ENCODE assay signal across 34 cellular contexts in the genomic region with DNA sequence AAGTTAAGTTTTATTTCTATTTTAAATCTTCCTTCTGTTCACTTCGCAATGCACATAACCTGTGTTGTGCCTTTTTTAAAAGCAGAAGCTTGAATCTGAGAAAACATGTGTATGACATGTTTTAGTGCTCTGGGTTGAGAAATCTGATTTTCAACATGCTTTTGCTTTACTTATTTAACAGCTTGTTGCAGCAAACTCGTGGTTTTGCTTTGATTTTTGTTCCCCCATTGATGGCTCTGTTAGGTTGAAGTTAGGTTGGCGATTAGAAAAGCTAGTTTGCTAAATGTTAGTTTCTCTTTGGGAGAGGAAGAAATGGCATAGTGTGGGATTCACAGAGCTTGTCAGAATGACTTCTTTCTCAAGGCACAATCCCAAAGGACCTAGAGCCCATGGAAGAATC.
DNase-seq lines count a peak whose midpoint lies in the region; ATAC-seq, FAIRE-seq and TF ChIP-seq lines count a peak whose summit lies in the region.
"Had no signal": no experiment of that assay in that cellular context is flagged by ENCODE, and none has a peak within 500 bp of the region (broad histone marks: within the 10 kb centered on the region; RNA-seq: fewer than 3 reads in every experiment).

No MANE protein-coding gene starts in this region.

- CTCF ChIA-PET in WTC11 (lab: Charles Lee) (interaction anchor here (0.5 to 1.3 kb wide), 2 partner anchors 11 to 994 kb away, joined by 3 read pairs; no protein-coding TSS in a partner anchor), HepG2 (lab: Yijun Ruan, JAX; ENCODE audit: low intra/inter-chr PET ratio, low total read pairs) (no interaction called here)
- CTCF ChIA-PET in CD8-positive, alpha-beta memory T cell (lab: Charles Lee) = interaction anchor here (1.6 kb wide), 1 partner anchor 83 kb away, joined by 3 read pairs; no protein-coding TSS in a partner anchor

- no peak overlapping the region for H2AFZ ChIP-seq in HepG2 (ENCODE audit: low read length)
- H2AFZ ChIP-seq: neural progenitor cell, parathyroid adenoma had no signal

- H4K20me1 ChIP-seq in HepG2 (ENCODE audit: insufficient read depth, low read length) = no peaks in the 10 kb centered on the region

- H3K4me1 Mint-ChIP-seq in activated naive CD8-positive, alpha-beta T cell (ENCODE audit: low read depth) = peaks cover 14% of the 10 kb centered on the region
- peaks cover 3% of the 10 kb centered on the region for H3K4me1 Mint-ChIP-seq in activated naive CD8-positive, alpha-beta T cell treated with anti-CD3 and anti-CD28 coated beads for 36 hours
- H3K4me1 Mint-ChIP-seq in WTC11 (peaks cover 29% of the 10 kb centered on the region), immature natural killer cell (peaks cover 13 to 29% of the 10 kb centered on the region in 2 donors)
- H3K4me1 Mint-ChIP-seq in CD8-positive, alpha-beta memory T cell = peaks cover 14 to 24% (median 15%) of the 10 kb centered on the region in 3 donors

- TF ChIP-seq POLR2A in spleen (IDR thresholded peaks at IDR 0.05) (no peak), HepG2 (IDR thresholded peaks at IDR 0.05; ENCODE audit: insufficient read depth in 1 of 2, low read depth in 2 of 2, low read length in 2 of 2) (no peak)

- POLR2A ChIA-PET in WTC11 (lab: Charles Lee) = no interaction called here
- POLR2A ChIA-PET in CD8-positive, alpha-beta memory T cell (lab: Charles Lee) = no interaction called here
- POLR2A ChIA-PET in HepG2 (lab: Yijun Ruan, JAX) = no interaction called here

- no peak for TF ChIP-seq RAD21 in HepG2 (CRISPR knock-in tag; IDR thresholded peaks at IDR 0.05)

- peak overlapping the region; percentile 54 for H3K27ac Mint-ChIP-seq in activated naive CD8-positive, alpha-beta T cell
- no peak overlapping the region for H3K27ac Mint-ChIP-seq in activated naive CD8-positive, alpha-beta T cell treated with anti-CD3 and anti-CD28 coated beads for 36 hours
- peak overlapping the region; percentile 29; the same call in 1 of the 2 replicates for H3K27ac Mint-ChIP-seq in WTC11
- H3K27ac Mint-ChIP-seq in immature natural killer cell = peak overlapping the region in 5 of 6 donors; percentile 5 to 79 (median 71)
- H3K27ac Mint-ChIP-seq in CD8-positive, alpha-beta memory T cell = peak overlapping the region in 2 of 8 donors; percentile 56 to 83
- H3K27ac Mint-ChIP-seq: activated CD8-positive, alpha-beta memory T cell treated with anti-CD3 and anti-CD28 coated beads, Interleukin-2, amount 10 ng/mL, durations not matched to agents 7 days and 5 days; neural progenitor cell; T-helper 1 cell treated with Interleukin-12 subunit alpha and Interleukin-12 subunit beta and Interleukin-4 antibody, amounts not matched to agents 30 μg/mL and 1 μg/mL, for 36 hours had no signal

- H3K27ac ChIP-seq in spleen (no peak overlapping the region), HepG2 (ENCODE audit: extremely low read length, insufficient read depth, low read length) (no peak overlapping the region)
- H3K27ac ChIP-seq in CD8-positive, alpha-beta memory T cell (ENCODE audit: low read depth, low read length) = no peak overlapping the region
- H3K27ac ChIP-seq: neural progenitor cell, parathyroid adenoma, stomach, thyroid gland had no signal

- H3K9ac ChIP-seq in HepG2 (ENCODE audit: insufficient read depth, low read depth, low read length) = no peak overlapping the region
- H3K9ac ChIP-seq: neural progenitor cell, parathyroid adenoma had no signal

- peaks cover 10% of the 10 kb centered on the region for H3K36me3 Mint-ChIP-seq in activated naive CD8-positive, alpha-beta T cell
- peaks cover 8% of the 10 kb centered on the region for H3K36me3 Mint-ChIP-seq in activated naive CD8-positive, alpha-beta T cell treated with anti-CD3 and anti-CD28 coated beads for 36 hours
- H3K36me3 Mint-ChIP-seq in WTC11 (peaks cover 9% of the 10 kb centered on the region), immature natural killer cell (peaks cover 18 to 53% (median 18%) of the 10 kb centered on the region in 3 donors)
- H3K36me3 Mint-ChIP-seq in CD8-positive, alpha-beta memory T cell = peaks cover 5 to 75% (median 41%) of the 10 kb centered on the region in 3 donors

- WGBS in spleen, 5 donors = 66 to 75% (median 71%) methylated on average over 3 of the region's 3 CpGs
- 91% methylated on average over 3 of the region's 3 CpGs for WGBS in HepG2 (ENCODE audit: low lambda C conversion rate)

- H3K4me1 ChIP-seq in spleen = peaks cover 0 to 13% (median 6%) of the 10 kb centered on the region in 6 donors
- no peaks in the 10 kb centered on the region for H3K4me1 ChIP-seq in CD8-positive, alpha-beta memory T cell (ENCODE audit: insufficient read depth, low read length)
- H3K4me1 ChIP-seq in HepG2 (ENCODE audit: insufficient read depth, low read length) = no peaks in the 10 kb centered on the region
- H3K4me1 ChIP-seq: neural progenitor cell had no signal

- intact Hi-C loops in spleen (cut with DNase I; ENCODE audit: low total_unique reads) (no loop called here), HepG2 (cut with micrococcal nuclease; ENCODE audit: unreplicated experiment) (no loop called here)

- H3K36me3 ChIP-seq in spleen (peaks cover 0 to 87% (median 36%) of the 10 kb centered on the region in 6 donors), HepG2 (replicated peaks in 1 of 2; ENCODE audit: control insufficient read depth in 1 of 2, insufficient read depth in 2 of 2, low read length in 2 of 2) (peaks cover 27 to 56% of the 10 kb centered on the region in 2 experiments)
- H3K36me3 ChIP-seq in CD8-positive, alpha-beta memory T cell (ENCODE audit: insufficient read depth, low read length) = peaks cover 9% of the 10 kb centered on the region
- H3K36me3 ChIP-seq: neural progenitor cell had no signal

- H3K27me3 ChIP-seq in spleen (replicated peaks in 1 of 7) = no peaks in the 10 kb centered on the region
- no peaks in the 10 kb centered on the region for H3K27me3 ChIP-seq in CD8-positive, alpha-beta memory T cell (ENCODE audit: insufficient read depth, low read length, poor library complexity, severe bottlenecking)
- no peaks in the 10 kb centered on the region for H3K27me3 ChIP-seq in HepG2 (ENCODE audit: control insufficient read depth in 1 of 2, insufficient read depth in 2 of 2, low read length in 2 of 2)
- H3K27me3 ChIP-seq: neural progenitor cell, stomach, thyroid gland had no signal

- no TSS peak for BruUV-seq in HepG2 (replicated peaks; lab: Mats Ljungman, UMichigan)

- no peaks in the 10 kb centered on the region for H3K9me3 ChIP-seq in spleen
- H3K9me3 ChIP-seq in CD8-positive, alpha-beta memory T cell (ENCODE audit: low read length) = no peaks in the 10 kb centered on the region
- no peaks in the 10 kb centered on the region for H3K9me3 ChIP-seq in HepG2 (ENCODE audit: low read length)
- H3K9me3 ChIP-seq: stomach, thyroid gland had no signal

- in situ Hi-C loops in HepG2 (cut with HindIII; ENCODE audit: extremely low pct_ligation_motif_present, low pct_unique_long_range_greater_than_20kb) = no loop called here

- TF ChIP-seq EP300 in HepG2 (IDR thresholded peaks at IDR 0.05; ENCODE audit: low read depth in 2 of 2, low read length in 2 of 2) = no peak
- no peak for TF ChIP-seq EP300 in HepG2 (CRISPR knock-in tag; IDR thresholded peaks at IDR 0.05; ENCODE audit: borderline replicate concordance)

- H3K9me3 Mint-ChIP-seq in activated naive CD8-positive, alpha-beta T cell (ENCODE audit: low read depth) = no peaks in the 10 kb centered on the region
- H3K9me3 Mint-ChIP-seq in activated naive CD8-positive, alpha-beta T cell treated with anti-CD3 and anti-CD28 coated beads for 36 hours = no peaks in the 10 kb centered on the region
- H3K9me3 Mint-ChIP-seq in WTC11 (no peaks in the 10 kb centered on the region), immature natural killer cell (peaks cover 0 to 2% (median 0%) of the 10 kb centered on the region in 6 donors)
- no peaks in the 10 kb centered on the region for H3K9me3 Mint-ChIP-seq in CD8-positive, alpha-beta memory T cell
- H3K9me3 Mint-ChIP-seq: activated T-cell treated with anti-CD3 and anti-CD28 coated beads, Interleukin-2, amount 50 U/mL, for 4 hours; T-helper 1 cell treated with Interleukin-12 subunit alpha and Interleukin-12 subunit beta and Interleukin-4 antibody, amounts not matched to agents 30 μg/mL and 1 μg/mL, for 36 hours had no signal

- no peak overlapping the region for H3K4me2 ChIP-seq in HepG2 (ENCODE audit: low read depth, low read length)
- H3K4me2 ChIP-seq: neural progenitor cell had no signal

- no peak overlapping the region for H3K4me3 Mint-ChIP-seq in activated naive CD8-positive, alpha-beta T cell
- no peak overlapping the region for H3K4me3 Mint-ChIP-seq in activated naive CD8-positive, alpha-beta T cell treated with anti-CD3 and anti-CD28 coated beads for 36 hours
- H3K4me3 Mint-ChIP-seq in WTC11 = no peak overlapping the region
- no peak overlapping the region for H3K4me3 Mint-ChIP-seq in immature natural killer cell
- no peak overlapping the region for H3K4me3 Mint-ChIP-seq in CD8-positive, alpha-beta memory T cell
- H3K4me3 Mint-ChIP-seq: activated CD8-positive, alpha-beta memory T cell treated with anti-CD3 and anti-CD28 coated beads, Interleukin-2, amount 10 ng/mL, durations not matched to agents 7 days and 5 days; activated T-cell treated with anti-CD3 and anti-CD28 coated beads, Interleukin-2, amount 50 U/mL, for 4 hours; neural progenitor cell; T-helper 1 cell treated with Interleukin-12 subunit alpha and Interleukin-12 subunit beta and Interleukin-4 antibody, amounts not matched to agents 30 μg/mL and 1 μg/mL, for 36 hours had no signal

- no peak for FAIRE-seq in HepG2 (lab: Jason Lieb, UNC)
- FAIRE-seq: bronchial epithelial cell, islet of Langerhans had no signal

- no peak for DNase-seq in activated naive CD8-positive, alpha-beta T cell treated with anti-CD3 and anti-CD28 coated beads for 36 hours
- DNase-seq in WTC11 (ENCODE audit: low spot score) (no peak), immature natural killer cell (no peak), superior temporal gyrus (ENCODE audit: extremely low spot score) (peak; percentile 39), spleen (no peak), HepG2 (ENCODE audit: low spot score) (no peak)
- no peak for DNase-seq in CD8-positive, alpha-beta memory T cell
- DNase-seq: ACHN; activated CD4-positive, alpha-beta T cell treated with anti-CD3 and anti-CD28 coated beads, Interleukin-2, amount 50 U/mL, for 1 hour; activated CD4-positive, CD25-positive, alpha-beta regulatory T cell; activated CD8-positive, alpha-beta memory T cell treated with anti-CD3 and anti-CD28 coated beads, Interleukin-2, amount 10 ng/mL, durations not matched to agents 7 days and 5 days; activated gamma-delta T cell treated with Interleukin-2 at 50 U/mL for 16 hours; activated T-cell treated with anti-CD3 and anti-CD28 coated beads, Interleukin-2, amount 50 U/mL, for 4 hours; amygdala; COR-L47; DMS79 treated with DMSO at 0.1 percent for 48 hours; GDM1; KBM-7; MM.1S; NCI-H1436 treated with DMSO at 0.1 percent for 48 hours; NCI-H2081 treated with DMSO at 0.1 percent for 48 hours; NCI-H526 treated with DMSO at 0.1 percent for 48 hours; NK-92 treated with Interleukin-12 subunit alpha and Interleukin-12 subunit beta, amount 100 ng/mL, for 24 hours; stimulated activated CD8-positive, alpha-beta memory T cell treated with anti-CD3 and anti-CD28 coated beads, Interleukin-4, amount 100 ng/mL, for 48 hours; stomach; thyroid gland had no signal

- no peaks in the 10 kb centered on the region for H3K27me3 Mint-ChIP-seq in activated naive CD8-positive, alpha-beta T cell
- H3K27me3 Mint-ChIP-seq in activated naive CD8-positive, alpha-beta T cell treated with anti-CD3 and anti-CD28 coated beads for 36 hours = no peaks in the 10 kb centered on the region
- H3K27me3 Mint-ChIP-seq in WTC11 (ENCODE audit: low read depth) (no peaks in the 10 kb centered on the region), immature natural killer cell (ENCODE audit: low read depth in 3 of 3) (peaks cover 10 to 15% (median 13%) of the 10 kb centered on the region in 3 donors)
- H3K27me3 Mint-ChIP-seq in CD8-positive, alpha-beta memory T cell = no peaks in the 10 kb centered on the region
- H3K27me3 Mint-ChIP-seq: activated CD8-positive, alpha-beta memory T cell treated with anti-CD3 and anti-CD28 coated beads, Interleukin-2, amount 10 ng/mL, durations not matched to agents 7 days and 5 days had no signal

- H3K4me3 ChIP-seq in spleen (no peak overlapping the region), HepG2 (replicated peaks in 1 of 3; ENCODE audit: insufficient read depth in 1 of 3, low read depth in 2 of 3, low read length in 3 of 3) (no peak overlapping the region)
- no peak overlapping the region for H3K4me3 ChIP-seq in CD8-positive, alpha-beta memory T cell (ENCODE audit: low read length)
- H3K4me3 ChIP-seq: neural progenitor cell, SK-N-MC, stomach, thyroid gland had no signal

- no peaks in the 10 kb centered on the region for H3K79me2 ChIP-seq in HepG2 (ENCODE audit: insufficient read depth, low read length)
- H3K79me2 ChIP-seq: parathyroid adenoma had no signal

- TF ChIP-seq CTCF in WTC11 (IDR thresholded peaks at IDR 0.05) = no peak
- no peak for TF ChIP-seq CTCF in spleen (IDR thresholded peaks at IDR 0.05 in 8 of 11, conservative IDR thresholded peaks at IDR 0.05 in 3 of 11)
- no peak for TF ChIP-seq CTCF in HepG2 (CRISPR knock-in tag; IDR thresholded peaks at IDR 0.05)

- no peak for ATAC-seq in WTC11
- no peak for ATAC-seq in HepG2
- ATAC-seq: activated CD8-positive, alpha-beta memory T cell treated with anti-CD3 and anti-CD28 coated beads, Interleukin-2, amount 10 ng/mL, durations not matched to agents 7 days and 5 days; activated T-cell treated with anti-CD3 and anti-CD28 coated beads, Interleukin-2, amount 50 U/mL, for 4 hours; left lobe of liver had no signal
